1 cellular context compared by ENCODE assay signal in genomic region chr9:97704327-97704677, GRCh38.
TF ChIP-seq lines count a peak whose summit lies in the region.

No MANE protein-coding gene starts in this region.

TF ChIP-seq in IMR-90, 13 proteins besides CTCF, POLR2A, EP300 and RAD21:
- TF ChIP-seq USF2 (IDR thresholded peaks at IDR 0.05; ENCODE audit: low read depth, low read length) (no peak), MAZ (IDR thresholded peaks at IDR 0.05; ENCODE audit: borderline replicate concordance, low read depth, low read length) (no peak), SMC3 (IDR thresholded peaks at IDR 0.05; ENCODE audit: low read depth, low read length) (no peak)
- TF ChIP-seq, protein P1, sequence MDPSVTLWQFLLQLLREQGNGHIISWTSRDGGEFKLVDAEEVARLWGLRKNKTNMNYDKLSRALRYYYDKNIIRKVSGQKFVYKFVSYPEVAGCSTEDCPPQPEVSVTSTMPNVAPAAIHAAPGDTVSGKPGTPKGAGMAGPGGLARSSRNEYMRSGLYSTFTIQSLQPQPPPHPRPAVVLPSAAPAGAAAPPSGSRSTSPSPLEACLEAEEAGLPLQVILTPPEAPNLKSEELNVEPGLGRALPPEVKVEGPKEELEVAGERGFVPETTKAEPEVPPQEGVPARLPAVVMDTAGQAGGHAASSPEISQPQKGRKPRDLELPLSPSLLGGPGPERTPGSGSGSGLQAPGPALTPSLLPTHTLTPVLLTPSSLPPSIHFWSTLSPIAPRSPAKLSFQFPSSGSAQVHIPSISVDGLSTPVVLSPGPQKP (IDR thresholded peaks at IDR 0.05; ENCODE audit: borderline replicate concordance, low read depth, low read length), result no peak
TF ChIP-seq in IMR-90: peak in this region for 0.
